In genomic region chr10:29866356-29866755, GRCh38 we compare ENCODE assay signal across 13 cellular contexts.
"Had no signal": no experiment of that assay in that cellular context is flagged by ENCODE, and none has a peak within 500 bp of the region (broad histone marks: within the 10 kb centered on the region; RNA-seq: fewer than 3 reads in every experiment).

No MANE protein-coding gene starts in this region.

- H3K9me3 ChIP-seq: upper lobe of right lung had no signal

- H3K36me3 ChIP-seq: upper lobe of right lung had no signal

- H3K27ac Mint-ChIP-seq: activated CD4-positive, alpha-beta memory T cell treated with anti-CD3 and anti-CD28 coated beads, Interleukin-2, amount 10 ng/mL, durations not matched to agents 7 days and 5 days; activated naive CD8-positive, alpha-beta T cell treated with anti-CD3 and anti-CD28 coated beads, Interleukin-2, amount 50 U/mL, for 24 hours; activated T-helper 1 cell treated with anti-CD3 and anti-CD28 coated beads, Interleukin-12 subunit alpha, Interleukin-12 subunit beta, Interleukin-2, Interleukin-4 antibody, amounts not matched to agents 30 ng/mL and 10 ng/mL and 1 ng/mL, durations not matched to agents 14 hours and 24 hours and 36 hours; stimulated activated effector memory CD8-positive, alpha-beta T cell treated with anti-CD3 and anti-CD28 coated beads, Interleukin-12 subunit alpha, Interleukin-12 subunit beta, amount 100 ng/mL, for 72 hours had no signal

- H3K27ac ChIP-seq: parathyroid adenoma, upper lobe of right lung had no signal

- H3K27me3 ChIP-seq: upper lobe of right lung had no signal

- H2AFZ ChIP-seq: parathyroid adenoma had no signal

- H3K79me2 ChIP-seq: parathyroid adenoma had no signal

- H3K4me3 ChIP-seq: upper lobe of right lung had no signal

- H3K4me1 Mint-ChIP-seq: activated CD4-positive, alpha-beta memory T cell treated with anti-CD3 and anti-CD28 coated beads, Interleukin-2, amount 10 ng/mL, durations not matched to agents 7 days and 5 days; activated naive CD8-positive, alpha-beta T cell treated with anti-CD3 and anti-CD28 coated beads, Interleukin-2, amount 50 U/mL, for 24 hours; stimulated activated effector memory CD8-positive, alpha-beta T cell treated with anti-CD3 and anti-CD28 coated beads, Interleukin-12 subunit alpha, Interleukin-12 subunit beta, amount 100 ng/mL, for 72 hours had no signal

- DNase-seq: activated CD4-positive, alpha-beta memory T cell treated with anti-CD3 and anti-CD28 coated beads, Interleukin-2, amount 10 ng/mL, durations not matched to agents 7 days and 5 days; activated CD8-positive, alpha-beta memory T cell treated with anti-CD3 and anti-CD28 coated beads, Interleukin-2, amount 50 U/mL, for 4 hours; activated naive CD4-positive, alpha-beta T cell treated with Interleukin-2 at 50 U/mL for 16 hours; activated naive CD8-positive, alpha-beta T cell treated with anti-CD3 and anti-CD28 coated beads, Interleukin-2, amount 50 U/mL, for 24 hours; central memory CD4-positive, alpha-beta T cell; cortex of kidney; effector memory CD4-positive, alpha-beta T cell; hypothalamus; SIG-M5; upper lobe of right lung had no signal

- H3K4me1 ChIP-seq: parathyroid adenoma, upper lobe of right lung had no signal

- H3K36me3 Mint-ChIP-seq: stimulated activated effector memory CD8-positive, alpha-beta T cell treated with anti-CD3 and anti-CD28 coated beads, Interleukin-12 subunit alpha, Interleukin-12 subunit beta, amount 100 ng/mL, for 72 hours had no signal

- ATAC-seq: activated naive CD8-positive, alpha-beta T cell treated with anti-CD3 and anti-CD28 coated beads, Interleukin-2, amount 50 U/mL, for 24 hours; stimulated activated effector memory CD8-positive, alpha-beta T cell treated with anti-CD3 and anti-CD28 coated beads, Interleukin-12 subunit alpha, Interleukin-12 subunit beta, amount 100 ng/mL, for 72 hours had no signal

- H3K27me3 Mint-ChIP-seq: activated CD4-positive, alpha-beta memory T cell treated with anti-CD3 and anti-CD28 coated beads, Interleukin-2, amount 10 ng/mL, durations not matched to agents 7 days and 5 days; activated naive CD8-positive, alpha-beta T cell treated with anti-CD3 and anti-CD28 coated beads, Interleukin-2, amount 50 U/mL, for 24 hours had no signal

- H3K4me3 Mint-ChIP-seq: activated CD4-positive, alpha-beta memory T cell treated with anti-CD3 and anti-CD28 coated beads, Interleukin-2, amount 10 ng/mL, durations not matched to agents 7 days and 5 days; activated naive CD8-positive, alpha-beta T cell treated with anti-CD3 and anti-CD28 coated beads, Interleukin-2, amount 50 U/mL, for 24 hours; activated T-helper 1 cell treated with anti-CD3 and anti-CD28 coated beads, Interleukin-12 subunit alpha, Interleukin-12 subunit beta, Interleukin-2, Interleukin-4 antibody, amounts not matched to agents 30 ng/mL and 10 ng/mL and 1 ng/mL, durations not matched to agents 14 hours and 24 hours and 36 hours; stimulated activated effector memory CD8-positive, alpha-beta T cell treated with anti-CD3 and anti-CD28 coated beads, Interleukin-12 subunit alpha, Interleukin-12 subunit beta, amount 100 ng/mL, for 72 hours had no signal
